In the genomic region with DNA sequence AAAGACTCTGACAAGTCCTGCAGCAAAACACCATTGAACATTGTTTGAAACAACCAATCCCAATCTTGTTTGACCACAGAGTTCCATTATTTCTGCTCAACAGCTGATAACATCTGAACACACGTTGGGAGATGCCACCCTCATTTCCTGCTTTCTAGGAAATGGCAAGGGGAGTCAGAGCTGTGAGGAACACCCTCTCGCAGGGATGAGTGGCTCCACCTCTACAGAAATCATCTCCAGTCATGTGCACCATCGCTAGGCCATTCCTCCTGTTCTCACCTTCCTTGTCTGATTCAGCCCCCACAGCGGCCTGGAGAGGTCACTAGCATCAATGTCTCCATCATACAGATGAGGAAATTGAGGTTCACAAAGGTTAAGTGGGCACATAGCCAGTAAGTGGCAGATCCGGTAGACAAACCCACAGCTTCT, we compare ENCODE assay signal across 1 cellular context.
TF ChIP-seq lines count a peak whose summit lies in the region.

No MANE protein-coding gene starts in this region.

TF ChIP-seq in GM23338, 12 proteins besides CTCF, POLR2A, EP300 and RAD21 (continued from another document):
- TF ChIP-seq ZNF462 (CRISPR knock-in tag; IDR thresholded peaks at IDR 0.05): no peak
